ENCODE assay signal across 2 cellular contexts in genomic region chr20:37481610-37482009, GRCh38.
A peak's percentile ranks its signal among the peaks of the same experiment; 100 is the strongest.
TF ChIP-seq lines count a peak whose summit lies in the region.

No MANE protein-coding gene starts in this region.

TF ChIP-seq in HepG2, 621 proteins besides CTCF, POLR2A, EP300 and RAD21:
- TF ChIP-seq PREB (CRISPR knock-in tag; IDR thresholded peaks at IDR 0.05): no peak
- peak; percentile 48; the same call in 1 of the 2 replicates for TF ChIP-seq RFX1 (IDR thresholded peaks at IDR 0.05)

TF ChIP-seq in GM23338, 12 proteins besides CTCF, POLR2A, EP300 and RAD21:
- TF ChIP-seq NANOG (IDR thresholded peaks at IDR 0.05; ENCODE audit: borderline replicate concordance): no peak
TF ChIP-seq in GM23338: peak in this region for 0.
